Comparison of ENCODE assay signal across 21 cellular contexts in the genomic region with DNA sequence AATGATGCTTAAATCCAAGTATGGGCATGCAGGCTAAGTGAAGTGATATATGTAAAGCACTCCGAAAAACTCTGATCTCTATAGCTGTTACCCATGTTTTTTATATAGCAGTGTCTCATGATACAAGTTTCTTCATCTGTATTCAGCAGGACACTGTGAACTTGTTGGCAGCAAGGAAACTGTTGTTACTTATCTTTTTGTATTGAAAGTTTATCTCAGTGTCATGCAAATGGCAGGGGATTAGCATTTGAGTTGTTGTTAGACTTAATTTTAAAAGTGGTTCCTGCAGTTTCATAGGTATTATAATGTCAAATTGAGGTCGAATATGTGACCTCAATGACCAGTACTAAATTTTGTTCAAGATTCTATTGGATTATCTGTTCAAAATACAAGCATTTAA. TPM values are rescaled to one million over a fixed set of nuclear protein-coding genes. Genes with fewer than 3 reads are reported as not detected.
DNase-seq lines count a peak whose midpoint lies in the region; ATAC-seq and TF ChIP-seq lines count a peak whose summit lies in the region.
"Had no signal": no experiment of that assay in that cellular context is flagged by ENCODE, and none has a peak within 500 bp of the region (broad histone marks: within the 10 kb centered on the region; RNA-seq: fewer than 3 reads in every experiment).

No MANE protein-coding gene starts in this region.

- H3K9me2 ChIP-seq in GM23338 (ENCODE audit: insufficient read depth): no peaks in the 10 kb centered on the region
- no peaks in the 10 kb centered on the region for H3K9me2 ChIP-seq in SU-DHL-6 (replicated peaks; ENCODE audit: insufficient read depth, low read length)

- H3K27me3 ChIP-seq in GM23338 (ENCODE audit: insufficient read depth): no peaks in the 10 kb centered on the region
- H3K27me3 ChIP-seq in SU-DHL-6 (ENCODE audit: low read length): no peaks in the 10 kb centered on the region
- H3K27me3 ChIP-seq in lower lobe of right lung (ENCODE audit: low read depth): no peaks in the 10 kb centered on the region
- H3K27me3 ChIP-seq: Peyer's patch, SJCRH30 had no signal

- H3K36me3 Mint-ChIP-seq in GM23338 (ENCODE audit: low read depth): no peaks in the 10 kb centered on the region
- H3K36me3 Mint-ChIP-seq: CD4-positive, CD25-positive, alpha-beta regulatory T cell had no signal

- peak overlapping the region; percentile 67 for H3K27ac ChIP-seq in GM23338 (ENCODE audit: low read depth)
- no peak overlapping the region for H3K27ac ChIP-seq in SU-DHL-6 (ENCODE audit: low read depth, low read length)
- peak overlapping the region; percentile 31 for H3K27ac ChIP-seq in lower lobe of right lung
- H3K27ac ChIP-seq: A549, Peyer's patch, SJCRH30 had no signal

- H3K9me3 ChIP-seq in SU-DHL-6 (ENCODE audit: insufficient read depth, low read length) (no peaks in the 10 kb centered on the region), lower lobe of right lung (no peaks in the 10 kb centered on the region)
- H3K9me3 ChIP-seq: A549, Peyer's patch, SJCRH30 had no signal

- DNase-seq in GM23338 (ENCODE audit: low spot score) (peak; percentile 51), globus pallidus (ENCODE audit: low spot score) (peak; percentile 24), lower lobe of right lung (no peak), NCI-H2196 (lab: John Stamatoyannopoulos, UW; ENCODE audit: unreplicated experiment) (no peak), NCI-H1105 (lab: John Stamatoyannopoulos, UW) (no peak)
- DNase-seq: CD4-positive, CD25-positive, alpha-beta regulatory T cell; DMS79; GOT3; KG1; NCI-H1092; NCI-H146; NCI-H2029 treated with DMSO at 0.1 percent for 48 hours; NCI-H345; NCI-H774; Peyer's patch; SJCRH30 had no signal

- H3K4me1 Mint-ChIP-seq in GM23338: peaks cover 32% of the 10 kb centered on the region
- H3K4me1 Mint-ChIP-seq: CD4-positive, CD25-positive, alpha-beta regulatory T cell had no signal

- no peaks in the 10 kb centered on the region for H3K27me3 Mint-ChIP-seq in GM23338 (ENCODE audit: insufficient read depth, low read depth, poor library complexity)
- H3K27me3 Mint-ChIP-seq: CD4-positive, CD25-positive, alpha-beta regulatory T cell had no signal

- peak overlapping the region; percentile 95 for H3K27ac Mint-ChIP-seq in GM23338
- H3K27ac Mint-ChIP-seq: CD4-positive, CD25-positive, alpha-beta regulatory T cell had no signal

- H3K9me3 Mint-ChIP-seq in GM23338: no peaks in the 10 kb centered on the region

- H3K4me1 ChIP-seq in GM23338 (ENCODE audit: insufficient read depth): peaks cover 23% of the 10 kb centered on the region
- no peaks in the 10 kb centered on the region for H3K4me1 ChIP-seq in lower lobe of right lung
- H3K4me1 ChIP-seq: A549, Peyer's patch had no signal

- H2AFZ ChIP-seq in GM23338: no peak overlapping the region
- H2AFZ ChIP-seq in SU-DHL-6 (ENCODE audit: low read depth, low read length, severe bottlenecking): peak overlapping the region; percentile 29

- H3K4me3 ChIP-seq in GM23338 (peak overlapping the region; percentile 9; the same call in 1 of the 2 replicates), SU-DHL-6 (ENCODE audit: insufficient read depth, low read length, poor library complexity, severe bottlenecking) (no peak overlapping the region), lower lobe of right lung (no peak overlapping the region)
- H3K4me3 ChIP-seq: A549, Peyer's patch, SJCRH30 had no signal

- intact Hi-C loops in lower lobe of right lung (cut with DNase I): no loop called here

- no peaks in the 10 kb centered on the region for H3K79me2 ChIP-seq in GM23338 (replicated peaks; ENCODE audit: insufficient read depth)
- no peaks in the 10 kb centered on the region for H3K79me2 ChIP-seq in SU-DHL-6 (ENCODE audit: insufficient read depth, low read length)

- ATAC-seq in GM23338 (peak; percentile 88), lower lobe of right lung (no peak), GM19455 (IDR thresholded peaks at IDR 0.05; ENCODE audit: unreplicated experiment) (no peak), GM18498 (IDR thresholded peaks at IDR 0.05; ENCODE audit: unreplicated experiment) (no peak)
- ATAC-seq: A549 had no signal

- peak overlapping the region; percentile 49; the same call in 2 of the 3 replicates for H3K4me3 Mint-ChIP-seq in GM23338
- H3K4me3 Mint-ChIP-seq: CD4-positive, CD25-positive, alpha-beta regulatory T cell had no signal

- H3K4me2 ChIP-seq in GM23338 (peak overlapping the region; percentile 49), SU-DHL-6 (ENCODE audit: low read depth, low read length, poor library complexity, severe bottlenecking) (no peak overlapping the region)
- H3K4me2 ChIP-seq: A549 had no signal

- TF ChIP-seq CTCF in GM23338 (conservative IDR thresholded peaks at IDR 0.05; ENCODE audit: low read depth in 2 of 2) (no peak), SU-DHL-6 (IDR thresholded peaks at IDR 0.05; ENCODE audit: insufficient read depth, low read length, poor library complexity, severe bottlenecking) (no peak), lower lobe of right lung (IDR thresholded peaks at IDR 0.05) (no peak)

- H4K20me1 ChIP-seq in GM23338 (replicated peaks; ENCODE audit: insufficient read depth) (no peaks in the 10 kb centered on the region), SU-DHL-6 (ENCODE audit: low read depth, low read length) (no peaks in the 10 kb centered on the region)

- H3K36me3 ChIP-seq in GM23338 (ENCODE audit: insufficient read depth): no peaks in the 10 kb centered on the region
- H3K36me3 ChIP-seq in SU-DHL-6 (ENCODE audit: low read length): no peaks in the 10 kb centered on the region
- H3K36me3 ChIP-seq in lower lobe of right lung: no peaks in the 10 kb centered on the region
- H3K36me3 ChIP-seq: Peyer's patch, SJCRH30 had no signal

- no peak overlapping the region for H3K9ac ChIP-seq in SU-DHL-6 (ENCODE audit: low read length)

- H3F3A ChIP-seq in GM23338 (replicated peaks; ENCODE audit: low read depth) (no peaks in the 10 kb centered on the region), SU-DHL-6 (ENCODE audit: insufficient read depth) (no peaks in the 10 kb centered on the region)

TF ChIP-seq in GM23338, 12 proteins besides CTCF, POLR2A, EP300 and RAD21:
- TF ChIP-seq NANOG (IDR thresholded peaks at IDR 0.05; ENCODE audit: borderline replicate concordance): peak; percentile 65; the same call in 1 of the 2 replicates
- no peak for TF ChIP-seq STAT1 (IDR thresholded peaks at IDR 0.05; ENCODE audit: unreplicated experiment)

RNA-seq across cellular contexts. Expression of a gene that starts 47.9 kb away (rescaled TPM):
- total RNA-seq in GM23338 (2014; rRNA removed; shearing (Covaris generic)): 0.83 and 1.2 TPM in 2 replicates
- polyA plus RNA-seq in GM23338 (2016; fragmentation: Nextera tagmentation; extraction: Ambion mirVana): 0.36 TPM in 1 of 2 replicates, not detected in the other
- total RNA-seq in lower lobe of right lung: 8.8 TPM
- total RNA-seq: CD4-positive, CD25-positive, alpha-beta regulatory T cell; OCI-LY7; SJCRH30 had no signal
- polyA plus RNA-seq: A549; CD4-positive, CD25-positive, alpha-beta regulatory T cell had no signal

Comparison
In these comparisons a context has a peak if more than half of its experiments do, and no peak if none do; other contexts are left out.
1. DNase-seq: peak in GM23338 (single experiment) and globus pallidus (single experiment); none in lower lobe of right lung (single experiment), NCI-H2196 (single experiment) and NCI-H1105 (single experiment).